Comparison of ENCODE assay signal across 1 cellular context in genomic region chr1:114758251-114758832, GRCh38.
A peak's percentile ranks its signal among the peaks of the same experiment; 100 is the strongest.
TF ChIP-seq lines count a peak whose summit lies in the region.

No MANE protein-coding gene starts in this region.

TF ChIP-seq in HepG2, 621 proteins besides CTCF, POLR2A, EP300 and RAD21:
- TF ChIP-seq RFXANK (CRISPR knock-in tag; IDR thresholded peaks at IDR 0.05) (no peak), PAXIP1 (CRISPR knock-in tag; conservative IDR thresholded peaks at IDR 0.05) (0 out of 2 replicates have a peak, but pooled peaks have one; percentile 7), KLF6 (CRISPR knock-in tag; IDR thresholded peaks at IDR 0.05) (no peak), ARNT2 (CRISPR knock-in tag; IDR thresholded peaks at IDR 0.05; ENCODE audit: low read depth) (no peak), TARDBP (CRISPR knock-in tag; IDR thresholded peaks at IDR 0.05) (no peak), HOXA9 (CRISPR knock-in tag; IDR thresholded peaks at IDR 0.05; ENCODE audit: borderline replicate concordance) (no peak; the same call in 1 of the 2 replicates), SRSF9 (IDR thresholded peaks at IDR 0.05; ENCODE audit: borderline replicate concordance, insufficient read depth, low read depth, low read length, poor library complexity, severe bottlenecking) (no peak), SP2 (CRISPR knock-in tag; IDR thresholded peaks at IDR 0.05) (no peak), ZNF878 (CRISPR knock-in tag; IDR thresholded peaks at IDR 0.05) (peak; percentile 28; the same call in 1 of the 2 replicates), ZNF703 (CRISPR knock-in tag; IDR thresholded peaks at IDR 0.05; ENCODE audit: borderline replicate concordance) (no peak), ZNF720 (CRISPR knock-in tag; IDR thresholded peaks at IDR 0.05) (no peak), CEBPB (IDR thresholded peaks at IDR 0.05; ENCODE audit: borderline replicate concordance, low read depth, low read length) (no peak), MIXL1 (CRISPR knock-in tag; IDR thresholded peaks at IDR 0.05) (0 out of 2 replicates have a peak, but pooled peaks have one; percentile 7), CCDC6 (CRISPR knock-in tag; IDR thresholded peaks at IDR 0.05) (0 out of 2 replicates have a peak, but pooled peaks have one; percentile 16), HIC2 (CRISPR knock-in tag; IDR thresholded peaks at IDR 0.05; ENCODE audit: low read depth) (no peak), EHMT2 (IDR thresholded peaks at IDR 0.05; ENCODE audit: borderline replicate concordance, low read depth, low read length) (peak; percentile 77; the same call in 1 of the 2 replicates), HNRNPUL1 (IDR thresholded peaks at IDR 0.05; ENCODE audit: low read depth, low read length) (no peak), ZNF746 (CRISPR knock-in tag; IDR thresholded peaks at IDR 0.05) (no peak)
- TF ChIP-seq, protein P1, sequence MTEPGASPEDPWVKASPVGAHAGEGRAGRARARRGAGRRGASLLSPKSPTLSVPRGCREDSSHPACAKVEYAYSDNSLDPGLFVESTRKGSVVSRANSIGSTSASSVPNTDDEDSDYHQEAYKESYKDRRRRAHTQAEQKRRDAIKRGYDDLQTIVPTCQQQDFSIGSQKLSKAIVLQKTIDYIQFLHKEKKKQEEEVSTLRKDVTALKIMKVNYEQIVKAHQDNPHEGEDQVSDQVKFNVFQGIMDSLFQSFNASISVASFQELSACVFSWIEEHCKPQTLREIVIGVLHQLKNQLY (CRISPR knock-in tag; IDR thresholded peaks at IDR 0.05), result no peak
- TF ChIP-seq, protein P2, sequence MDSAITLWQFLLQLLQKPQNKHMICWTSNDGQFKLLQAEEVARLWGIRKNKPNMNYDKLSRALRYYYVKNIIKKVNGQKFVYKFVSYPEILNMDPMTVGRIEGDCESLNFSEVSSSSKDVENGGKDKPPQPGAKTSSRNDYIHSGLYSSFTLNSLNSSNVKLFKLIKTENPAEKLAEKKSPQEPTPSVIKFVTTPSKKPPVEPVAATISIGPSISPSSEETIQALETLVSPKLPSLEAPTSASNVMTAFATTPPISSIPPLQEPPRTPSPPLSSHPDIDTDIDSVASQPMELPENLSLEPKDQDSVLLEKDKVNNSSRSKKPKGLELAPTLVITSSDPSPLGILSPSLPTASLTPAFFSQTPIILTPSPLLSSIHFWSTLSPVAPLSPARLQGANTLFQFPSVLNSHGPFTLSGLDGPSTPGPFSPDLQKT (CRISPR knock-in tag; IDR thresholded peaks at IDR 0.05; ENCODE audit: borderline replicate concordance), result no peak
- TF ChIP-seq, protein P3, sequence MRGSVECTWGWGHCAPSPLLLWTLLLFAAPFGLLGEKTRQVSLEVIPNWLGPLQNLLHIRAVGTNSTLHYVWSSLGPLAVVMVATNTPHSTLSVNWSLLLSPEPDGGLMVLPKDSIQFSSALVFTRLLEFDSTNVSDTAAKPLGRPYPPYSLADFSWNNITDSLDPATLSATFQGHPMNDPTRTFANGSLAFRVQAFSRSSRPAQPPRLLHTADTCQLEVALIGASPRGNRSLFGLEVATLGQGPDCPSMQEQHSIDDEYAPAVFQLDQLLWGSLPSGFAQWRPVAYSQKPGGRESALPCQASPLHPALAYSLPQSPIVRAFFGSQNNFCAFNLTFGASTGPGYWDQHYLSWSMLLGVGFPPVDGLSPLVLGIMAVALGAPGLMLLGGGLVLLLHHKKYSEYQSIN (CRISPR knock-in tag; IDR thresholded peaks at IDR 0.05; ENCODE audit: borderline replicate concordance), result no peak
